ENCODE assay signal across 12 cellular contexts in the genomic region with DNA sequence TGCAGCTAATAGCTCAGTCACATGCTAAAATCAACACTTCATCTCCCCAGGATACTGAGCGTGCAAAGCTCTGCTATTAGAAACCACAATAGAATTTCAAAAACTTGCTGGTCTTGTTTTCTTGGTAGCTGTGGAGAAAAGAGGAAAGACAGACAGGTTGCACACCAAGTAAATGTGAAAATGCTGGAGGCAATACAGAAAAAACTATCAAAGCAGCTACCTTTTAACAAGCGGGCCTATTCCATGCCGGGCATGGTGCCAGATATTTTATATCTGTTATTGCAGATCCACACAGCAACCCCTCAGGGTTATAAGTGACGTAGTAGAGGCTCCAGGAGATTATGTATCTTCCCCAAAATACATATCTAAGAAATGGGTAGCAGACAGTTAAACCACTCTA.
A peak's percentile ranks its signal among the peaks of the same experiment; 100 is the strongest.
DNase-seq lines count a peak whose midpoint lies in the region; ATAC-seq and TF ChIP-seq lines count a peak whose summit lies in the region.
"Had no signal": no experiment of that assay in that cellular context is flagged by ENCODE, and none has a peak within 500 bp of the region (broad histone marks: within the 10 kb centered on the region; RNA-seq: fewer than 3 reads in every experiment).

No MANE protein-coding gene starts in this region.

- DNase-seq in BE2C: peak; percentile 78
- DNase-seq in HPDE6-E6E7 (ENCODE audit: extremely low spot score): peak; percentile 22
- DNase-seq in NCI-H510A (lab: John Stamatoyannopoulos, UW): peak; percentile 46
- DNase-seq in dermis blood vessel endothelial cell: peak; percentile 37
- no peak for DNase-seq in NCI-H2227 (lab: John Stamatoyannopoulos, UW; ENCODE audit: unreplicated experiment)
- no peak for DNase-seq in cerebellar cortex (ENCODE audit: low spot score)
- DNase-seq in globus pallidus (ENCODE audit: low spot score): no peak
- DNase-seq: left ventricle myocardium inferior; MM.1S; naive thymus-derived CD4-positive, alpha-beta T cell had no signal

- H3K27me3 ChIP-seq in BE2C: no peaks in the 10 kb centered on the region
- H3K27me3 ChIP-seq: esophagus muscularis mucosa had no signal

- no peaks in the 10 kb centered on the region; the same call in none of the 2 replicates for H3K36me3 ChIP-seq in BE2C
- H3K36me3 ChIP-seq: left ventricle myocardium inferior had no signal

- H3K9me3 ChIP-seq in BE2C: no peaks in the 10 kb centered on the region; the same call in 1 of the 2 replicates

- peaks cover 5% of the 10 kb centered on the region for H3K4me1 ChIP-seq in BE2C
- H3K4me1 ChIP-seq: esophagus muscularis mucosa, left ventricle myocardium inferior had no signal

- H3K4me3 ChIP-seq in BE2C (ENCODE audit: low read depth, low read length): no peak overlapping the region
- H3K4me3 ChIP-seq: esophagus muscularis mucosa, left ventricle myocardium inferior had no signal

- TF ChIP-seq CTCF in BE2C (IDR thresholded peaks at IDR 0.05; ENCODE audit: low read depth, low read length): no peak

- no peak for ATAC-seq in HG03139 (IDR thresholded peaks at IDR 0.05; ENCODE audit: unreplicated experiment)
- ATAC-seq: naive thymus-derived CD4-positive, alpha-beta T cell had no signal

Comparison
In these comparisons a context has a peak if more than half of its experiments do, and no peak if none do; other contexts are left out.
1. DNase-seq: peak in BE2C (single experiment), HPDE6-E6E7 (single experiment), NCI-H510A (single experiment) and dermis blood vessel endothelial cell (single experiment); none in NCI-H2227 (single experiment), cerebellar cortex (single experiment) and globus pallidus (single experiment).